ENCODE assay signal across 8 cellular contexts in genomic region chr3:15055019-15055557, GRCh38. TPM values are rescaled to one million over a fixed set of nuclear protein-coding genes. Genes with fewer than 3 reads are reported as not detected.
DNase-seq lines count a peak whose midpoint lies in the region; ATAC-seq and TF ChIP-seq lines count a peak whose summit lies in the region.

No MANE protein-coding gene starts in this region.

- no peak overlapping the region for H3K4me3 ChIP-seq in gastroesophageal sphincter

- WGBS in gastroesophageal sphincter (ENCODE audit: low coverage in 1 of 2), 2 donors: 89 to 91% methylated on average over 8 of the region's 8 CpGs

- no peak overlapping the region for H3K27ac ChIP-seq in gastroesophageal sphincter

- no peak for TF ChIP-seq EP300 in gastroesophageal sphincter (IDR thresholded peaks at IDR 0.05)

- no peak for TF ChIP-seq CTCF in gastroesophageal sphincter (IDR thresholded peaks at IDR 0.05)

- no peaks in the 10 kb centered on the region for H3K9me3 ChIP-seq in gastroesophageal sphincter

- DNase-seq in GM19240 (ENCODE audit: insufficient read length, low spot score) (peak; percentile 43), C1 segment of cervical spinal cord (lab: John Stamatoyannopoulos, UW) (no peak), DMS153 treated with DMSO at 0.1 percent for 48 hours (lab: John Stamatoyannopoulos, UW; ENCODE audit: unreplicated experiment) (no peak)
- DNase-seq in activated effector memory CD4-positive, alpha-beta T cell treated with anti-CD3 and anti-CD28 coated beads, Interleukin-2, amount 50 U/mL, for 16 hours: peak; percentile 81
- DNase-seq in stimulated activated CD4-positive, alpha-beta T cell treated with anti-CD3 and anti-CD28 coated beads, Interleukin-4, amount 100 ng/mL, for 4 hours: peak; percentile 32 to 46

- H3K36me3 ChIP-seq in gastroesophageal sphincter: peaks cover 0 to 71% of the 10 kb centered on the region in 2 donors

- ATAC-seq in HG03469 (IDR thresholded peaks at IDR 0.05; ENCODE audit: unreplicated experiment) (peak; percentile 28), HG02870 (IDR thresholded peaks at IDR 0.05; ENCODE audit: unreplicated experiment) (no peak), gastroesophageal sphincter (no peak)

- H3K4me1 ChIP-seq in gastroesophageal sphincter: no peaks in the 10 kb centered on the region

- no peaks in the 10 kb centered on the region for H3K27me3 ChIP-seq in gastroesophageal sphincter

- no peak for TF ChIP-seq POLR2A in gastroesophageal sphincter (IDR thresholded peaks at IDR 0.05)

RNA-seq across cellular contexts. Expression of gene MRPS25, which starts 10.0 kb away (rescaled TPM):
- 10 to 100 TPM; 17.6 to 32.0 (median 27.9) TPM for total RNA-seq in gastroesophageal sphincter

RNA-seq across cellular contexts. Expression of gene RBSN, which starts 43.9 kb away (rescaled TPM):
- 10 to 100 TPM; 40.9 to 46.0 (median 44.0) TPM for total RNA-seq in gastroesophageal sphincter

Comparison
In these comparisons a context has a peak if more than half of its experiments do, and no peak if none do; other contexts are left out.
1. DNase-seq: peak in GM19240 (single experiment), activated effector memory CD4-positive, alpha-beta T cell treated with anti-CD3 and anti-CD28 coated beads, Interleukin-2, amount 50 U/mL, for 16 hours (single experiment) and stimulated activated CD4-positive, alpha-beta T cell treated with anti-CD3 and anti-CD28 coated beads, Interleukin-4, amount 100 ng/mL, for 4 hours (2 of 2); none in C1 segment of cervical spinal cord (0 of 14) and DMS153 treated with DMSO at 0.1 percent for 48 hours (single experiment).